Comparison of ENCODE assay signal across 8 cellular contexts in genomic region chr19:1882089-1882785, GRCh38. TPM values are rescaled to one million over a fixed set of nuclear protein-coding genes. Genes with fewer than 3 reads are reported as not detected.
A peak's percentile ranks its signal among the peaks of the same experiment; 100 is the strongest.
DNase-seq lines count a peak whose midpoint lies in the region; ATAC-seq and TF ChIP-seq lines count a peak whose summit lies in the region.

No MANE protein-coding gene starts in this region.

- POLR2A ChIA-PET in activated naive CD8-positive, alpha-beta T cell treated with anti-CD3 and anti-CD28 coated beads, Interleukin-2, amount 10 ng/mL, durations not matched to agents 7 days and 5 days (lab: Charles Lee): interaction anchor here (0.5 to 6.9 kb wide), 9 partner anchors 7 to 27 kb away, joined by 3 to 103 read pairs (median 5); no protein-coding TSS in a partner anchor
- POLR2A ChIA-PET in PC-9 (lab: Charles Lee; ENCODE audit: unreplicated experiment): no interaction called here

- H3K9me3 Mint-ChIP-seq in activated naive CD8-positive, alpha-beta T cell treated with anti-CD3 and anti-CD28 coated beads, Interleukin-2, amount 10 ng/mL, durations not matched to agents 7 days and 5 days: no peaks in the 10 kb centered on the region

- DNase-seq in T-helper 17 cell (peak in 2 of 3 donors; percentile 50 to 51), mucosa of descending colon (peak in 2 of 3 donors; percentile 34 to 66), T1000 (lab: John Stamatoyannopoulos, UW) (no peak), PC-9 (no peak), NCI-H1436 (lab: John Stamatoyannopoulos, UW) (no peak), NCI-H1048 (lab: John Stamatoyannopoulos, UW) (no peak)
- DNase-seq in activated naive CD8-positive, alpha-beta T cell treated with anti-CD3 and anti-CD28 coated beads, Interleukin-2, amount 10 ng/mL, durations not matched to agents 7 days and 5 days: peak; percentile 72

- peak; percentile 70 for ATAC-seq in T-helper 17 cell
- ATAC-seq in activated naive CD8-positive, alpha-beta T cell treated with anti-CD3 and anti-CD28 coated beads, Interleukin-2, amount 10 ng/mL, durations not matched to agents 7 days and 5 days (ENCODE audit: low read depth): peak; percentile 62
- peak; percentile 14 for ATAC-seq in mucosa of descending colon

- peak overlapping the region; percentile 88 for H3K27ac ChIP-seq in temporal lobe (ENCODE audit: low read depth, low read length)
- no peak overlapping the region for H3K27ac ChIP-seq in PC-9

- H3K79me2 ChIP-seq in PC-9 (ENCODE audit: low read depth): peaks cover 31% of the 10 kb centered on the region

- peaks cover 19% of the 10 kb centered on the region for H3K4me1 ChIP-seq in mucosa of descending colon (ENCODE audit: low read depth)
- peaks cover 6% of the 10 kb centered on the region; the same call in 1 of the 2 replicates for H3K4me1 ChIP-seq in PC-9 (replicated peaks; ENCODE audit: insufficient read depth)

- intact Hi-C loops in mucosa of descending colon (cut with DNase I, micrococcal nuclease): no loop called here
- intact Hi-C loops in PC-9 (cut with micrococcal nuclease; ENCODE audit: unreplicated experiment): no loop called here

- no peaks in the 10 kb centered on the region for H3K9me3 ChIP-seq in T-helper 17 cell (ENCODE audit: control insufficient read depth, low read length, poor library complexity, severe bottlenecking)
- no peaks in the 10 kb centered on the region for H3K9me3 ChIP-seq in mucosa of descending colon
- no peaks in the 10 kb centered on the region for H3K9me3 ChIP-seq in PC-9 (ENCODE audit: insufficient read depth, low read depth)

- TF ChIP-seq CTCF in mucosa of descending colon (IDR thresholded peaks at IDR 0.05) (no peak), PC-9 (conservative IDR thresholded peaks at IDR 0.05) (no peak)

- peak overlapping the region; percentile 98 for H3K4me3 Mint-ChIP-seq in T-helper 17 cell
- H3K4me3 Mint-ChIP-seq in activated naive CD8-positive, alpha-beta T cell treated with anti-CD3 and anti-CD28 coated beads, Interleukin-2, amount 10 ng/mL, durations not matched to agents 7 days and 5 days: peak overlapping the region; percentile 99

- no peaks in the 10 kb centered on the region for H3K9me2 ChIP-seq in PC-9 (ENCODE audit: insufficient read depth)

- peaks cover 6% of the 10 kb centered on the region for H3K36me3 Mint-ChIP-seq in T-helper 17 cell (ENCODE audit: low read depth)
- peaks cover 21% of the 10 kb centered on the region for H3K36me3 Mint-ChIP-seq in activated naive CD8-positive, alpha-beta T cell treated with anti-CD3 and anti-CD28 coated beads, Interleukin-2, amount 10 ng/mL, durations not matched to agents 7 days and 5 days

- BruUV-seq in PC-9 (replicated peaks; lab: Mats Ljungman, UMichigan): no TSS peak

- peaks cover 31% of the 10 kb centered on the region for H3K4me1 Mint-ChIP-seq in T-helper 17 cell
- H3K4me1 Mint-ChIP-seq in activated naive CD8-positive, alpha-beta T cell treated with anti-CD3 and anti-CD28 coated beads, Interleukin-2, amount 10 ng/mL, durations not matched to agents 7 days and 5 days: peaks cover 24% of the 10 kb centered on the region

- no peaks in the 10 kb centered on the region for H3F3A ChIP-seq in PC-9 (ENCODE audit: insufficient read depth, low read depth)

- H3K27me3 ChIP-seq in PC-9 (ENCODE audit: insufficient read depth, low read depth): no peaks in the 10 kb centered on the region

- no peaks in the 10 kb centered on the region for H3K27me3 Mint-ChIP-seq in T-helper 17 cell
- H3K27me3 Mint-ChIP-seq in activated naive CD8-positive, alpha-beta T cell treated with anti-CD3 and anti-CD28 coated beads, Interleukin-2, amount 10 ng/mL, durations not matched to agents 7 days and 5 days: no peaks in the 10 kb centered on the region

- H3K4me2 ChIP-seq in PC-9: no peak overlapping the region

- CTCF ChIA-PET in PC-9 (lab: Charles Lee): no interaction called here

- H4K20me1 ChIP-seq in PC-9 (ENCODE audit: insufficient read depth): peaks cover 8% of the 10 kb centered on the region; the same call in 1 of the 2 replicates

- peak overlapping the region; percentile 100 for H3K27ac Mint-ChIP-seq in T-helper 17 cell
- peak overlapping the region; percentile 99 for H3K27ac Mint-ChIP-seq in activated naive CD8-positive, alpha-beta T cell treated with anti-CD3 and anti-CD28 coated beads, Interleukin-2, amount 10 ng/mL, durations not matched to agents 7 days and 5 days

- no peak overlapping the region for H2AFZ ChIP-seq in PC-9

- no peak overlapping the region for H3K4me3 ChIP-seq in mucosa of descending colon
- no peak overlapping the region for H3K4me3 ChIP-seq in PC-9

- H3K36me3 ChIP-seq in mucosa of descending colon (ENCODE audit: low read depth) (no peaks in the 10 kb centered on the region), PC-9 (ENCODE audit: low read depth) (no peaks in the 10 kb centered on the region)

RNA-seq across cellular contexts. Expression of gene ABHD17A, which starts 3.1 kb away (rescaled TPM):
- total RNA-seq in T-helper 17 cell (100 to 1,000 TPM; 121 to 125 TPM), mucosa of descending colon (10 to 100 TPM; 60.9 to 65.8 (median 65.8) TPM), temporal lobe (22.6 TPM), PC-9 (2021) (33.0 and 35.9 TPM in 2 replicates)
- total RNA-seq in activated naive CD8-positive, alpha-beta T cell treated with anti-CD3 and anti-CD28 coated beads, Interleukin-2, amount 10 ng/mL, durations not matched to agents 7 days and 5 days: 100 to 1,000 TPM; 185 to 194 TPM

RNA-seq across cellular contexts. Expression of gene KLF16, which starts 18.9 kb away (rescaled TPM):
- 10 to 100 TPM; 37.9 to 46.5 TPM for total RNA-seq in T-helper 17 cell
- total RNA-seq in activated naive CD8-positive, alpha-beta T cell treated with anti-CD3 and anti-CD28 coated beads, Interleukin-2, amount 10 ng/mL, durations not matched to agents 7 days and 5 days: 10 to 100 TPM; 21.5 to 21.8 TPM
- total RNA-seq in mucosa of descending colon: 10 to 100 TPM; 22.6 to 26.5 (median 25.6) TPM
- 3.4 TPM for total RNA-seq in temporal lobe
- 26.7 and 41.2 TPM in 2 replicates for total RNA-seq in PC-9 (2021)

RNA-seq across cellular contexts. Expression of gene ADAT3, which starts 23.0 kb away (rescaled TPM):
- total RNA-seq in T-helper 17 cell (1 to 10 TPM; 6.4 to 8.5 TPM), mucosa of descending colon (10 to 100 TPM; 12.5 to 21.9 (median 19.6) TPM), temporal lobe (0.74 TPM), PC-9 (2021) (7.8 and 10.1 TPM in 2 replicates)
- total RNA-seq in activated naive CD8-positive, alpha-beta T cell treated with anti-CD3 and anti-CD28 coated beads, Interleukin-2, amount 10 ng/mL, durations not matched to agents 7 days and 5 days: 1 to 10 TPM; 7.6 to 9.3 TPM

RNA-seq across cellular contexts. Expression of gene SCAMP4, which starts 23.0 kb away (rescaled TPM):
- total RNA-seq in T-helper 17 cell (10 to 100 TPM; 19.2 to 20.7 TPM), mucosa of descending colon (10 to 100 TPM; 57.2 to 61.3 (median 59.8) TPM), temporal lobe (22.1 TPM), PC-9 (2021) (61.7 and 69.8 TPM in 2 replicates)
- total RNA-seq in activated naive CD8-positive, alpha-beta T cell treated with anti-CD3 and anti-CD28 coated beads, Interleukin-2, amount 10 ng/mL, durations not matched to agents 7 days and 5 days: 10 to 100 TPM; 35.1 to 35.2 TPM

RNA-seq across cellular contexts. Expression of gene REXO1, which starts 34.0 kb away (rescaled TPM):
- total RNA-seq in T-helper 17 cell (100 to 1,000 TPM in 1 of 2 donors, 10 to 100 TPM in 1; 98.7 to 107 TPM), mucosa of descending colon (10 to 100 TPM; 45.4 to 54.3 (median 50.2) TPM), temporal lobe (9.6 TPM), PC-9 (2021) (25.6 and 25.8 TPM in 2 replicates)
- 10 to 100 TPM; 57.9 to 60.4 TPM for total RNA-seq in activated naive CD8-positive, alpha-beta T cell treated with anti-CD3 and anti-CD28 coated beads, Interleukin-2, amount 10 ng/mL, durations not matched to agents 7 days and 5 days

Comparison
In these comparisons a context has a peak if more than half of its experiments do, and no peak if none do; other contexts are left out.
1. ATAC-seq: peak in every context shown above with its lines; median percentile 70 in T-helper 17 cell; 62 in activated naive CD8-positive, alpha-beta T cell treated with anti-CD3 and anti-CD28 coated beads, Interleukin-2, amount 10 ng/mL, durations not matched to agents 7 days and 5 days; 14 in mucosa of descending colon.
2. DNase-seq: peak in T-helper 17 cell (2 of 3), activated naive CD8-positive, alpha-beta T cell treated with anti-CD3 and anti-CD28 coated beads, Interleukin-2, amount 10 ng/mL, durations not matched to agents 7 days and 5 days (single experiment) and mucosa of descending colon (2 of 3); none in T1000 (single experiment), PC-9 (0 of 2), NCI-H1436 (single experiment) and NCI-H1048 (single experiment).